ENCODE assay signal across 14 cellular contexts in genomic region chr1:185528084-185528656, GRCh38.
"Had no signal": no experiment of that assay in that cellular context is flagged by ENCODE, and none has a peak within 500 bp of the region (broad histone marks: within the 10 kb centered on the region; RNA-seq: fewer than 3 reads in every experiment).

No MANE protein-coding gene starts in this region.

- H3K4me1 Mint-ChIP-seq: activated naive CD8-positive, alpha-beta T cell treated with anti-CD3 and anti-CD28 coated beads, Interleukin-2, amount 50 U/mL, for 24 hours; central memory CD8-positive, alpha-beta T cell; neural crest cell; stimulated activated naive CD8-positive, alpha-beta T cell treated with anti-CD3 and anti-CD28 coated beads, Interleukin-15, amount 100 ng/mL, for 72 hours had no signal

- H3K27ac Mint-ChIP-seq: activated CD8-positive, alpha-beta T cell treated with anti-CD3 and anti-CD28 coated beads, Interleukin-2, amount 10 ng/mL, durations not matched to agents 7 days and 5 days; activated naive CD8-positive, alpha-beta T cell treated with anti-CD3 and anti-CD28 coated beads, Interleukin-2, amount 50 U/mL, for 24 hours; activated T-helper 1 cell treated with anti-CD3 and anti-CD28 coated beads, Interleukin-12 subunit alpha, Interleukin-12 subunit beta, Interleukin-2, Interleukin-4 antibody, amounts not matched to agents 30 ng/mL and 10 ng/mL and 1 ng/mL, durations not matched to agents 14 hours and 24 hours and 36 hours; stimulated activated naive CD8-positive, alpha-beta T cell treated with anti-CD3 and anti-CD28 coated beads, Interleukin-15, amount 100 ng/mL, for 72 hours had no signal

- ATAC-seq: activated CD8-positive, alpha-beta T cell treated with anti-CD3 and anti-CD28 coated beads, Interleukin-2, amount 10 ng/mL, durations not matched to agents 7 days and 5 days; activated naive CD8-positive, alpha-beta T cell treated with anti-CD3 and anti-CD28 coated beads, Interleukin-2, amount 50 U/mL, for 24 hours; stimulated activated naive CD8-positive, alpha-beta T cell treated with anti-CD3 and anti-CD28 coated beads, Interleukin-15, amount 100 ng/mL, for 72 hours had no signal

- H3K27me3 Mint-ChIP-seq: activated naive CD8-positive, alpha-beta T cell treated with anti-CD3 and anti-CD28 coated beads, Interleukin-2, amount 50 U/mL, for 24 hours; central memory CD8-positive, alpha-beta T cell; stimulated activated naive CD8-positive, alpha-beta T cell treated with anti-CD3 and anti-CD28 coated beads, Interleukin-15, amount 100 ng/mL, for 72 hours had no signal

- H3K4me3 Mint-ChIP-seq: activated CD8-positive, alpha-beta T cell treated with anti-CD3 and anti-CD28 coated beads, Interleukin-2, amount 10 ng/mL, durations not matched to agents 7 days and 5 days; activated naive CD8-positive, alpha-beta T cell treated with anti-CD3 and anti-CD28 coated beads, Interleukin-2, amount 50 U/mL, for 24 hours; activated T-helper 1 cell treated with anti-CD3 and anti-CD28 coated beads, Interleukin-12 subunit alpha, Interleukin-12 subunit beta, Interleukin-2, Interleukin-4 antibody, amounts not matched to agents 30 ng/mL and 10 ng/mL and 1 ng/mL, durations not matched to agents 14 hours and 24 hours and 36 hours; central memory CD8-positive, alpha-beta T cell; neural crest cell; stimulated activated naive CD8-positive, alpha-beta T cell treated with anti-CD3 and anti-CD28 coated beads, Interleukin-15, amount 100 ng/mL, for 72 hours had no signal

- DNase-seq: activated CD4-positive, alpha-beta T cell treated with anti-CD3 and anti-CD28 coated beads for 4 hours; activated CD8-positive, alpha-beta T cell treated with anti-CD3 and anti-CD28 coated beads, Interleukin-2, amount 10 ng/mL, durations not matched to agents 7 days and 5 days; activated naive CD4-positive, alpha-beta T cell; activated naive CD8-positive, alpha-beta T cell treated with anti-CD3 and anti-CD28 coated beads, Interleukin-2, amount 50 U/mL, for 24 hours; cortex of kidney; effector CD8-positive, alpha-beta T cell; stimulated activated CD4-positive, alpha-beta T cell treated with anti-CD3 and anti-CD28 coated beads, Interleukin-15, amount 100 ng/mL, for 24 hours; stimulated activated CD4-positive, alpha-beta T cell treated with anti-CD3 and anti-CD28 coated beads, Interleukin-4, amount 100 ng/mL, for 24 hours; stimulated activated naive CD8-positive, alpha-beta T cell treated with anti-CD3 and anti-CD28 coated beads, Interleukin-15, amount 100 ng/mL, for 72 hours; SW 1271; T-helper 9 cell had no signal

- H3K9me3 Mint-ChIP-seq: central memory CD8-positive, alpha-beta T cell had no signal
